In the genomic region with DNA sequence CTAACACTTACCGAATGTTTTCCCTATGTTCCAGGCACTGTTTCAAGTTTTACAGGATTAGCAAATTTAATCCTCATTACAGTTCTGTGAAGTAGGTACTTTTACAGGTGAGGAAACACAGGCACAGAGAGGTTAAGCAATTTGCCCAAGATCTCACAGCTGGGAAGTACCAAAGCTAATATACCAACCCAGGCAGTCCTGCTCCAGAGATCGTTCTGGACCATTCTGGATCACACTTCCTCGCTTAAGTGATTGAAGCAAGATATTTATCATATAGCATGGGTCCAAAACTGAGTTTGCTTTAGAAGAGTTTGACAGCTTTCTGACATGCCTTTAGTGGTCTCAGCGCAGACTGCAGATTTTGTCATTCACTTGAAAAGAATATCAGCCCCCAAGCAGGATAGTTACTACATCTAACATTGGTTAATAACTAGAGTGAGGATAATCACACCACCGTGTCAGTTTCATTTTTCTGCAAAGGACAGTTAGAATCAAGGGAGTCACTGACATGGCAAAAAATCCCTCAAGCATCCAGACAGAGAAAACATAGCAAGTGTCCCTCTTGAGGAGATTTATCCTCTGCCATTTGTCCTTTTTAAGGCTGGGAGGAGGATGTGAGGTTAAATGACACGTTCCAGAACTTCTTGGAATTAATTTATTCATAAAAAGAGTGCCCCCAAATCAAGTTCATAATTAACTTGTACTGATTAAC, we compare ENCODE assay signal across 1 cellular context.
TF ChIP-seq lines count a peak whose summit lies in the region.

No MANE protein-coding gene starts in this region.

TF ChIP-seq in K562, 482 proteins besides CTCF, POLR2A, EP300 and RAD21 (continued from another document):
- TF ChIP-seq, protein P1, sequence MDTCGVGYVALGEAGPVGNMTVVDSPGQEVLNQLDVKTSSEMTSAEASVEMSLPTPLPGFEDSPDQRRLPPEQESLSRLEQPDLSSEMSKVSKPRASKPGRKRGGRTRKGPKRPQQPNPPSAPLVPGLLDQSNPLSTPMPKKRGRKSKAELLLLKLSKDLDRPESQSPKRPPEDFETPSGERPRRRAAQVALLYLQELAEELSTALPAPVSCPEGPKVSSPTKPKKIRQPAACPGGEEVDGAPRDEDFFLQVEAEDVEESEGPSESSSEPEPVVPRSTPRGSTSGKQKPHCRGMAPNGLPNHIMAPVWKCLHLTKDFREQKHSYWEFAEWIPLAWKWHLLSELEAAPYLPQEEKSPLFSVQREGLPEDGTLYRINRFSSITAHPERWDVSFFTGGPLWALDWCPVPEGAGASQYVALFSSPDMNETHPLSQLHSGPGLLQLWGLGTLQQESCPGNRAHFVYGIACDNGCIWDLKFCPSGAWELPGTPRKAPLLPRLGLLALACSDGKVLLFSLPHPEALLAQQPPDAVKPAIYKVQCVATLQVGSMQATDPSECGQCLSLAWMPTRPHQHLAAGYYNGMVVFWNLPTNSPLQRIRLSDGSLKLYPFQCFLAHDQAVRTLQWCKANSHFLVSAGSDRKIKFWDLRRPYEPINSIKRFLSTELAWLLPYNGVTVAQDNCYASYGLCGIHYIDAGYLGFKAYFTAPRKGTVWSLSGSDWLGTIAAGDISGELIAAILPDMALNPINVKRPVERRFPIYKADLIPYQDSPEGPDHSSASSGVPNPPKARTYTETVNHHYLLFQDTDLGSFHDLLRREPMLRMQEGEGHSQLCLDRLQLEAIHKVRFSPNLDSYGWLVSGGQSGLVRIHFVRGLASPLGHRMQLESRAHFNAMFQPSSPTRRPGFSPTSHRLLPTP (IDR thresholded peaks at IDR 0.05; ENCODE audit: borderline replicate concordance, extremely low read depth, insufficient read length): no peak
- TF ChIP-seq, protein P2, sequence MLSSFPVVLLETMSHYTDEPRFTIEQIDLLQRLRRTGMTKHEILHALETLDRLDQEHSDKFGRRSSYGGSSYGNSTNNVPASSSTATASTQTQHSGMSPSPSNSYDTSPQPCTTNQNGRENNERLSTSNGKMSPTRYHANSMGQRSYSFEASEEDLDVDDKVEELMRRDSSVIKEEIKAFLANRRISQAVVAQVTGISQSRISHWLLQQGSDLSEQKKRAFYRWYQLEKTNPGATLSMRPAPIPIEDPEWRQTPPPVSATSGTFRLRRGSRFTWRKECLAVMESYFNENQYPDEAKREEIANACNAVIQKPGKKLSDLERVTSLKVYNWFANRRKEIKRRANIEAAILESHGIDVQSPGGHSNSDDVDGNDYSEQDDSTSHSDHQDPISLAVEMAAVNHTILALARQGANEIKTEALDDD (IDR thresholded peaks at IDR 0.05): peak; percentile 49; the same call in 1 of the 2 replicates
- TF ChIP-seq, protein P3, sequence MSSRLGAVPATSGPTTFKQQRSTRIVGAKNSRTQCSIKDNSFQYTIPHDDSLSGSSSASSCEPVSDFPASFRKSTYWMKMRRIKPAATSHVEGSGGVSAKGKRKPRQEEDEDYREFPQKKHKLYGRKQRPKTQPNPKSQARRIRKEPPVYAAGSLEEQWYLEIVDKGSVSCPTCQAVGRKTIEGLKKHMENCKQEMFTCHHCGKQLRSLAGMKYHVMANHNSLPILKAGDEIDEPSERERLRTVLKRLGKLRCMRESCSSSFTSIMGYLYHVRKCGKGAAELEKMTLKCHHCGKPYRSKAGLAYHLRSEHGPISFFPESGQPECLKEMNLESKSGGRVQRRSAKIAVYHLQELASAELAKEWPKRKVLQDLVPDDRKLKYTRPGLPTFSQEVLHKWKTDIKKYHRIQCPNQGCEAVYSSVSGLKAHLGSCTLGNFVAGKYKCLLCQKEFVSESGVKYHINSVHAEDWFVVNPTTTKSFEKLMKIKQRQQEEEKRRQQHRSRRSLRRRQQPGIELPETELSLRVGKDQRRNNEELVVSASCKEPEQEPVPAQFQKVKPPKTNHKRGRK (tag; IDR thresholded peaks at IDR 0.05): no peak
- TF ChIP-seq ARID2 (IDR thresholded peaks at IDR 0.05): no peak
- TF ChIP-seq CEBPB (tag; IDR thresholded peaks at IDR 0.05): no peak
- TF ChIP-seq HOXB6 (CRISPR knock-in tag; IDR thresholded peaks at IDR 0.05; ENCODE audit: borderline replicate concordance): no peak
- TF ChIP-seq BRD4 (IDR thresholded peaks at IDR 0.05): no peak
- TF ChIP-seq, protein P4, sequence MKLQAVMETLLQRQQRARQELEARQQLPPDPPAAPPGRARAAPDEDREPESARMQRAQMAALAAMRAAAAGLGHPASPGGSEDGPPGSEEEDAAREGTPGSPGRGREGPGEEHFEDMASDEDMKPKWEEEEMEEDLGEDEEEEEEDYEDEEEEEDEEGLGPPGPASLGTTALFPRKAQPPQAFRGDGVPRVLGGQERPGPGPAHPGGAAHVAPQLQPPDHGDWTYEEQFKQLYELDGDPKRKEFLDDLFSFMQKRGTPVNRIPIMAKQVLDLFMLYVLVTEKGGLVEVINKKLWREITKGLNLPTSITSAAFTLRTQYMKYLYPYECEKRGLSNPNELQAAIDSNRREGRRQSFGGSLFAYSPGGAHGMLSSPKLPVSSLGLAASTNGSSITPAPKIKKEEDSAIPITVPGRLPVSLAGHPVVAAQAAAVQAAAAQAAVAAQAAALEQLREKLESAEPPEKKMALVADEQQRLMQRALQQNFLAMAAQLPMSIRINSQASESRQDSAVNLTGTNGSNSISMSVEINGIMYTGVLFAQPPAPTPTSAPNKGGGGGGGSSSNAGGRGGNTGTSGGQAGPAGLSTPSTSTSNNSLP (IDR thresholded peaks at IDR 0.05; ENCODE audit: borderline replicate concordance, low read depth, low read length): no peak
- TF ChIP-seq RBM25 (IDR thresholded peaks at IDR 0.05; ENCODE audit: low read depth, low read length, severe bottlenecking): peak; percentile 71
- TF ChIP-seq ESRRB (CRISPR knock-in tag; IDR thresholded peaks at IDR 0.05; ENCODE audit: borderline replicate concordance): no peak
- no peak for TF ChIP-seq NFATC3 (IDR thresholded peaks at IDR 0.05)
- TF ChIP-seq POLR2G (IDR thresholded peaks at IDR 0.05; ENCODE audit: low read depth, low read length): no peak
